Comparison of ENCODE assay signal across 2 cellular contexts in the genomic region with DNA sequence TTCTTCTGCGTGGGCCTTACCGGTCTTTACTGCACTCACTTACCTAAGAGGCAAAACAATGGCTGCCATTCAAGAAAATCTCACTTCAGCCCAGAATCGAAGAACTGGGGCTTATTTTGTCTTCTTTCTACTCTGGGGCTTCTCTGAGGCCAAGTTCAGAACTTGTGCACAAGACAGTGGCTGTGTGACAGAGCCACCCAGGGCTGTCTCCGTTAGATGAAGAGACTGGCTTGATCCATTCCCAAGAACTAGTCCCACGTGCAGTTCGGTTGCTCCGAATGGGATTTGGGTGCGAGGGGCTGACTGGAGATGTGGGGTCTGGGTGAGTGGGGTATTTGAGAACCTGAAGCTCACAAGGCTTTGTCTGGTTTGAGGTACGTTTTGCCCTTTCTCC.
A peak's percentile ranks its signal among the peaks of the same experiment; 100 is the strongest.
TF ChIP-seq lines count a peak whose summit lies in the region.

No MANE protein-coding gene starts in this region.

TF ChIP-seq in IMR-90, 13 proteins besides CTCF, POLR2A, EP300 and RAD21:
- TF ChIP-seq RCOR1 (IDR thresholded peaks at IDR 0.05; ENCODE audit: insufficient replicate concordance, low read length) (no peak), BHLHE40 (IDR thresholded peaks at IDR 0.05; ENCODE audit: low read depth, low read length) (no peak), FOS (IDR thresholded peaks at IDR 0.05; ENCODE audit: low read depth, low read length) (no peak), RFX5 (IDR thresholded peaks at IDR 0.05; ENCODE audit: low read depth, low read length) (no peak), ELK1 (IDR thresholded peaks at IDR 0.05; ENCODE audit: borderline replicate concordance, low read depth, low read length) (no peak), MXI1 (IDR thresholded peaks at IDR 0.05; ENCODE audit: borderline replicate concordance, low read depth, low read length) (no peak), CEBPB (IDR thresholded peaks at IDR 0.05; ENCODE audit: low read depth, low read length) (no peak)

TF ChIP-seq in liver, 16 proteins besides CTCF, POLR2A, EP300 and RAD21:
- TF ChIP-seq SP1 (IDR thresholded peaks at IDR 0.05) (no peak), MAX (IDR thresholded peaks at IDR 0.05) (peak; percentile 16), HNF4A (conservative IDR thresholded peaks at IDR 0.05) (no peak), JUND (IDR thresholded peaks at IDR 0.05) (no peak)
